9 cellular contexts compared by ENCODE assay signal in the genomic region with DNA sequence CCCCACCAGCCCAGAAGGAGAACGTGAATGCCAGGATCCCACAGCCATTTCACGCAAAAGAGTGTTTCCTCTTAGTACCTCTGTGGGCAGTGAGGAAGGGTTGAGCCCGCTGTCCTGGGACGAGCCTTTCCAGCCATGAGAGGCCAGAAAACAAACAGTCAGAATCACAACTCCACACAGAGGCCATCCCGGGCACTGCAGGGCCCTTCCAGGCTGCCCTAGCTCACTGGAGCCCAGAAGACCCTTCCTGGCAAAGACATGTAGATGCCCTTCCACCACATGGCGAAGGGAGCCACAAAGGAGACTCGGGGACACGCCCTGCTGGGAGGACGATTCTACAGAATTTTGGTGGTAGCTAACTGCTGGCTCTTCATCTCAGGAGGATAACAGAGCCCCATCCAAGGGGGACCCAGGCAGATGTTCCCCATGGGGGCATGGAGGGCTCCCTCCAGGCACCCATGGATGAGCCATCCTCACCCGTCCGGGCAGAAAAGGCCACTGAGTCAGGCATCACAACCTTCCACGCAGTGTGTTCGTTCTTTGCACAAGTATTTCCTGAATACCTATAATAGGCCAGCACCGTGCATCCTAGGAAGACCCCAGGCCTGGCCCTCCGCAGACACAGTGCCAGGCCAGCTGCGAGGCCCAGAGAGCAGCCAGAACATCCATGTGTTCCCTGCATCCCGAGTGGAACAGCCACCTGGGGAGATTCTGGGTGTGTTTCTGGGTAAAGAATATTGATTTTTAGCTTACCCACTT. TPM values are rescaled to one million over a fixed set of nuclear protein-coding genes. Genes with fewer than 3 reads are reported as not detected.
DNase-seq lines count a peak whose midpoint lies in the region; ATAC-seq and TF ChIP-seq lines count a peak whose summit lies in the region.
"Had no signal": no experiment of that assay in that cellular context is flagged by ENCODE, and none has a peak within 500 bp of the region (broad histone marks: within the 10 kb centered on the region; RNA-seq: fewer than 3 reads in every experiment).

No MANE protein-coding gene starts in this region.

- no peak overlapping the region for H3K27ac ChIP-seq in uterus
- H3K27ac ChIP-seq: BLaER1 had no signal

- peak; percentile 90 for TF ChIP-seq CTCF in astrocyte of the spinal cord (IDR thresholded peaks at IDR 0.05; ENCODE audit: low read depth, low read length)
- peak; percentile 22 to 65 (median 50) for TF ChIP-seq CTCF in uterus (IDR thresholded peaks at IDR 0.05)

- in situ Hi-C loops in astrocyte of the spinal cord (cut with HindIII; ENCODE audit: low sequenced_read_pairs): no loop called here

- TF ChIP-seq POLR2A in uterus (IDR thresholded peaks at IDR 0.05): no peak

- no peaks in the 10 kb centered on the region for H3K27me3 ChIP-seq in uterus
- H3K27me3 ChIP-seq: BLaER1 had no signal

- intact Hi-C loops in Right ventricle myocardium inferior (cut with DNase I): loop anchor here (2.0 to 5.0 kb wide), 2 partner anchors 171 to 403 kb away; no protein-coding TSS in a partner anchor
- intact Hi-C loops in cardiac septum (cut with DNase I): loop anchor here (1.0 to 10.0 kb wide), 4 partner anchors 170 to 401 kb away; no protein-coding TSS in a partner anchor
- intact Hi-C loops in uterus (cut with DNase I; ENCODE audit: low total_unique reads): loop anchor here (10.0 kb wide), 1 partner anchor 231 kb away; a partner anchor contains a TSS

- H3K4me3 ChIP-seq in astrocyte of the spinal cord (ENCODE audit: low read depth, low read length) (no peak overlapping the region), uterus (no peak overlapping the region)
- H3K4me3 ChIP-seq: BLaER1 had no signal

- H3K36me3 ChIP-seq in uterus: no peaks in the 10 kb centered on the region
- H3K36me3 ChIP-seq: BLaER1 had no signal

- no peaks in the 10 kb centered on the region for H3K9me3 ChIP-seq in uterus
- H3K9me3 ChIP-seq: BLaER1 had no signal

- DNase-seq in Right ventricle myocardium inferior (ENCODE audit: missing footprints) (no peak), cardiac septum (ENCODE audit: low spot score) (no peak), astrocyte of the spinal cord (ENCODE audit: low read depth, low spot score) (peak; percentile 46), kidney glomerular epithelial cell (lab: John Stamatoyannopoulos, UW) (peak; percentile 19), uterus (no peak), NCI-H1105 treated with DMSO at 0.1 percent for 48 hours (lab: John Stamatoyannopoulos, UW) (no peak)
- no peak for DNase-seq in activated naive CD4-positive, alpha-beta T cell treated with Interleukin-2 at 50 U/mL for 16 hours
- no peak for DNase-seq in stimulated activated CD4-positive, alpha-beta T cell treated with anti-CD3 and anti-CD28 coated beads, Interleukin-4, amount 100 ng/mL, for 4 hours

- no peaks in the 10 kb centered on the region for H3K4me1 ChIP-seq in uterus

- peak; percentile 89 for ATAC-seq in Right ventricle myocardium inferior

RNA-seq across cellular contexts. Expression of a gene that starts 47.2 kb away (rescaled TPM):
- total RNA-seq in Right ventricle myocardium inferior: 0.19 TPM
- 0.51 TPM for total RNA-seq in cardiac septum
- 1 to 10 TPM in 1 of 4 donors, under 1 TPM in 2, not detected in 1; 0.26 to 4.7 (median 0.58) TPM for total RNA-seq in uterus

Comparison
In these comparisons a context has a peak if more than half of its experiments do, and no peak if none do; other contexts are left out.
1. DNase-seq: peak in astrocyte of the spinal cord (single experiment) and kidney glomerular epithelial cell (single experiment); none in Right ventricle myocardium inferior (single experiment), cardiac septum (single experiment), uterus (0 of 2), NCI-H1105 treated with DMSO at 0.1 percent for 48 hours (single experiment), activated naive CD4-positive, alpha-beta T cell treated with Interleukin-2 at 50 U/mL for 16 hours (single experiment) and stimulated activated CD4-positive, alpha-beta T cell treated with anti-CD3 and anti-CD28 coated beads, Interleukin-4, amount 100 ng/mL, for 4 hours (0 of 2).